33 cellular contexts compared by ENCODE assay signal in genomic region chr3:196477678-196478077, GRCh38. TPM values are rescaled to one million over a fixed set of nuclear protein-coding genes. Genes with fewer than 3 reads are reported as not detected.
"Had no signal": no experiment of that assay in that cellular context is flagged by ENCODE, and none has a peak within 500 bp of the region (broad histone marks: within the 10 kb centered on the region; RNA-seq: fewer than 3 reads in every experiment).

No MANE protein-coding gene starts in this region.

- H2AFZ ChIP-seq: neural progenitor cell, parathyroid adenoma had no signal

- H3K36me3 ChIP-seq: ovary, uterus had no signal

- ATAC-seq: natural killer cell; psoas muscle; right cardiac atrium; sciatic nerve; stimulated activated memory B cell treated with anti-CD40 and anti-IgM and Interleukin-4, amounts not matched to agents 10 μg/mL and 1 μg/mL and 100 μg/mL, for 72 hours; stimulated activated naive CD8-positive, alpha-beta T cell treated with anti-CD3 and anti-CD28 coated beads, Interleukin-15, amount 100 ng/mL, for 72 hours; stimulated activated naive CD8-positive, alpha-beta T cell treated with anti-CD3 and anti-CD28 coated beads, Interleukin-15, Interleukin-2, amounts not matched to agents 100 U/mL and 50 U/mL, for 24 hours; upper lobe of right lung had no signal

- H3K4me3 ChIP-seq: neural progenitor cell, ovary, psoas muscle, skin epidermis, smooth muscle cell, spleen, suprapubic skin, testis, tibial artery, transverse colon, upper lobe of right lung, uterus had no signal

- DNase-seq: natural killer cell; occipital lobe; ovary; posterior cingulate gyrus; psoas muscle; right cardiac atrium; spleen; stimulated activated CD4-positive, alpha-beta T cell treated with anti-CD3 and anti-CD28 coated beads, Interleukin-12 subunit alpha, Interleukin-12 subunit beta, amount 100 ng/mL, for 4 hours; stimulated activated CD4-positive, alpha-beta T cell treated with anti-CD3 and anti-CD28 coated beads, Interleukin-1b, Interleukin-23, amount 100 ng/mL, for 48 hours; stimulated activated CD4-positive, alpha-beta T cell treated with anti-CD3 and anti-CD28 coated beads, Interleukin-4, amount 100 ng/mL, for 1 hour; stimulated activated CD4-positive, alpha-beta T cell treated with anti-CD3 and anti-CD28 coated beads, Interleukin-4, amount 100 ng/mL, for 4 hours; stimulated activated CD8-positive, alpha-beta memory T cell treated with anti-CD3 and anti-CD28 coated beads, Interleukin-4, amount 100 ng/mL, for 48 hours; stimulated activated naive CD4-positive, alpha-beta T cell; stimulated activated naive CD8-positive, alpha-beta T cell treated with anti-CD3 and anti-CD28 coated beads, Interleukin-15, amount 100 ng/mL, for 72 hours; stimulated activated naive CD8-positive, alpha-beta T cell treated with anti-CD3 and anti-CD28 coated beads, Interleukin-15, Interleukin-2, amounts not matched to agents 100 U/mL and 50 U/mL, for 24 hours; substantia nigra; testis; tibial artery; transverse colon; upper lobe of right lung; uterus had no signal

- H3K9ac ChIP-seq: neural progenitor cell, parathyroid adenoma had no signal

- H3K9me3 ChIP-seq: ovary, psoas muscle, spleen, suprapubic skin, testis, tibial artery, transverse colon, upper lobe of right lung, uterus had no signal

- H3K4me1 ChIP-seq: neural progenitor cell, parathyroid adenoma, psoas muscle, spleen, suprapubic skin, testis, tibial artery, transverse colon, upper lobe of right lung, uterus had no signal

- H3K27me3 ChIP-seq: neural progenitor cell, ovary, spleen, suprapubic skin, testis, tibial artery, transverse colon, upper lobe of right lung, uterus had no signal

- H3K79me2 ChIP-seq: parathyroid adenoma had no signal

- H3K4me2 ChIP-seq: neural progenitor cell, smooth muscle cell had no signal

- H3K27ac ChIP-seq: neural progenitor cell, ovary, parathyroid adenoma, psoas muscle, skin epidermis, spleen, suprapubic skin, testis, tibial artery, transverse colon, upper lobe of right lung, uterus had no signal

RNA-seq across cellular contexts. Expression of gene SMCO1, which starts 37.5 kb away (rescaled TPM):
- total RNA-seq: natural killer cell, occipital lobe, osteoblast, ovary, progenitor cell of endocrine pancreas, renal cortical epithelial cell, sciatic nerve, smooth muscle cell, spleen, suprapubic skin, transverse colon, upper lobe of right lung, urinary bladder, uterus had no signal
- polyA plus RNA-seq: neural cell, ovary, smooth muscle cell, spleen, urinary bladder had no signal
